ENCODE assay signal across 36 cellular contexts in the genomic region with DNA sequence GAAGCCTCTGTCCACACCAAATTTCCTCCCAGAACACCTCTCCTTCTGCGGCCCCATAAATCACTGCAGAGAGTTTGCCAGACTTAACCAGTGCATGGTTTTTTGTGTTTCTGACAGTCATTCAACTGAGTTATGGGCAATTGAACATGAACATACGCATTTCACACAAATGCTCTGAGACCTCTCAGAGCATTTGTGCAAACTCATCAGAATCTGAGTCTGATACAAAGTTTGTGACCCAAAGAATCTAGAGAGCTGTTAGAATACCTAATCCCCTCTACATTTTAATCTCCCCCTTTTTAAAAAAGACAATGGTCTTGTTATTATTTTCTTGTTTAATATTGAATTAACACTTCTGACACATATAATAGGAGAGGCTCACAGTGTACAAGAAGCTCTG.
"Had no signal": no experiment of that assay in that cellular context is flagged by ENCODE, and none has a peak within 500 bp of the region (broad histone marks: within the 10 kb centered on the region; RNA-seq: fewer than 3 reads in every experiment).

No MANE protein-coding gene starts in this region.

- H3K27ac Mint-ChIP-seq: activated B cell treated with CpG ODN at 0.5 μM for 24 hours; activated CD4-positive, alpha-beta memory T cell treated with anti-CD3 and anti-CD28 coated beads for 36 hours; activated CD4-positive, alpha-beta T cell treated with anti-CD3 and anti-CD28 coated beads, Interleukin-2, amount 10 ng/mL, durations not matched to agents 24 days and 14 days; activated CD8-positive, alpha-beta T cell treated with anti-CD3 and anti-CD28 coated beads for 36 hours; activated naive CD4-positive, alpha-beta T cell treated with anti-CD3 and anti-CD28 coated beads for 36 hours; activated naive CD4-positive, alpha-beta T cell treated with anti-CD3 and anti-CD28 coated beads, Interleukin-2, amount 50 U/mL, for 72 hours; activated naive CD8-positive, alpha-beta T cell treated with anti-CD3 and anti-CD28 coated beads for 36 hours; activated T-cell treated with anti-CD3 and anti-CD28 coated beads, Interleukin-2, amount 50 U/mL, for 72 hours; activated T-helper 1 cell treated with anti-CD3 and anti-CD28 coated beads, Interleukin-12 subunit alpha, Interleukin-12 subunit beta, Interleukin-2, Interleukin-4 antibody, amounts not matched to agents 30 ng/mL and 10 ng/mL and 1 ng/mL, durations not matched to agents 14 hours and 24 hours and 36 hours; activated T-helper 17 cell treated with anti-CD3 and anti-CD28 coated beads, Interleukin-2, amount 50 U/mL, for 72 hours; T-helper 1 cell treated with Interleukin-12 subunit alpha and Interleukin-12 subunit beta and Interleukin-4 antibody, amounts not matched to agents 30 μg/mL and 1 μg/mL, for 36 hours; T-helper 2 cell treated with Interferon-gamma antibody and Interleukin-4, amounts not matched to agents 5 μg/mL and 100 μg/mL, for 36 hours had no signal

- H3K4me3 Mint-ChIP-seq: activated B cell treated with CpG ODN at 0.5 μM for 24 hours; activated CD4-positive, alpha-beta memory T cell treated with anti-CD3 and anti-CD28 coated beads for 36 hours; activated CD4-positive, alpha-beta T cell treated with anti-CD3 and anti-CD28 coated beads, Interleukin-2, amount 10 ng/mL, durations not matched to agents 24 days and 14 days; activated CD8-positive, alpha-beta T cell treated with anti-CD3 and anti-CD28 coated beads for 36 hours; activated naive CD4-positive, alpha-beta T cell treated with anti-CD3 and anti-CD28 coated beads for 36 hours; activated naive CD8-positive, alpha-beta T cell treated with anti-CD3 and anti-CD28 coated beads for 36 hours; activated T-cell treated with anti-CD3 and anti-CD28 coated beads, Interleukin-2, amount 50 U/mL, for 4 hours; activated T-cell treated with anti-CD3 and anti-CD28 coated beads, Interleukin-2, amount 50 U/mL, for 72 hours; activated T-helper 1 cell treated with anti-CD3 and anti-CD28 coated beads, Interleukin-12 subunit alpha, Interleukin-12 subunit beta, Interleukin-2, Interleukin-4 antibody, amounts not matched to agents 30 ng/mL and 10 ng/mL and 1 ng/mL, durations not matched to agents 14 hours and 24 hours and 36 hours; activated T-helper 17 cell treated with anti-CD3 and anti-CD28 coated beads, Interleukin-2, amount 50 U/mL, for 72 hours; T-helper 1 cell treated with Interleukin-12 subunit alpha and Interleukin-12 subunit beta and Interleukin-4 antibody, amounts not matched to agents 30 μg/mL and 1 μg/mL, for 36 hours; T-helper 2 cell treated with Interferon-gamma antibody and Interleukin-4, amounts not matched to agents 5 μg/mL and 100 μg/mL, for 36 hours had no signal

- H3K27me3 ChIP-seq: adrenal gland, body of pancreas, brain microvascular endothelial cell had no signal

- H3K36me3 Mint-ChIP-seq: activated CD4-positive, alpha-beta memory T cell treated with anti-CD3 and anti-CD28 coated beads for 36 hours; activated naive CD4-positive, alpha-beta T cell treated with anti-CD3 and anti-CD28 coated beads, Interleukin-2, amount 50 U/mL, for 72 hours; activated naive CD8-positive, alpha-beta T cell treated with anti-CD3 and anti-CD28 coated beads for 36 hours had no signal

- FAIRE-seq: astrocyte, TTC549 had no signal

- H3K9me3 Mint-ChIP-seq: activated B cell treated with CpG ODN at 0.5 μM for 24 hours; activated CD4-positive, alpha-beta memory T cell treated with anti-CD3 and anti-CD28 coated beads for 36 hours; activated CD4-positive, alpha-beta T cell treated with anti-CD3 and anti-CD28 coated beads, Interleukin-2, amount 10 ng/mL, durations not matched to agents 24 days and 14 days; activated CD8-positive, alpha-beta T cell treated with anti-CD3 and anti-CD28 coated beads for 36 hours; activated naive CD4-positive, alpha-beta T cell treated with anti-CD3 and anti-CD28 coated beads for 36 hours; activated naive CD4-positive, alpha-beta T cell treated with anti-CD3 and anti-CD28 coated beads, Interleukin-2, amount 50 U/mL, for 72 hours; activated naive CD8-positive, alpha-beta T cell treated with anti-CD3 and anti-CD28 coated beads for 36 hours; activated T-cell treated with anti-CD3 and anti-CD28 coated beads, Interleukin-2, amount 50 U/mL, for 4 hours; activated T-cell treated with anti-CD3 and anti-CD28 coated beads, Interleukin-2, amount 50 U/mL, for 72 hours; activated T-helper 1 cell treated with anti-CD3 and anti-CD28 coated beads, Interleukin-12 subunit alpha, Interleukin-12 subunit beta, Interleukin-2, Interleukin-4 antibody, amounts not matched to agents 30 ng/mL and 10 ng/mL and 1 ng/mL, durations not matched to agents 14 hours and 24 hours and 36 hours; activated T-helper 17 cell treated with anti-CD3 and anti-CD28 coated beads, Interleukin-2, amount 50 U/mL, for 72 hours; T-helper 1 cell treated with Interleukin-12 subunit alpha and Interleukin-12 subunit beta and Interleukin-4 antibody, amounts not matched to agents 30 μg/mL and 1 μg/mL, for 36 hours; T-helper 2 cell treated with Interferon-gamma antibody and Interleukin-4, amounts not matched to agents 5 μg/mL and 100 μg/mL, for 36 hours had no signal

- H3K27ac ChIP-seq: adrenal gland, body of pancreas, brain microvascular endothelial cell, breast epithelium, VCaP had no signal

- H3K36me3 ChIP-seq: adrenal gland, brain microvascular endothelial cell, breast epithelium had no signal

- ATAC-seq: activated CD8-positive, alpha-beta T cell treated with anti-CD3 and anti-CD28 coated beads for 36 hours; activated naive CD4-positive, alpha-beta T cell treated with anti-CD3 and anti-CD28 coated beads, Interleukin-2, amount 50 U/mL, for 72 hours; activated T-cell treated with anti-CD3 and anti-CD28 coated beads, Interleukin-2, amount 50 U/mL, for 4 hours; activated T-cell treated with anti-CD3 and anti-CD28 coated beads, Interleukin-2, amount 50 U/mL, for 72 hours; activated T-helper 17 cell treated with anti-CD3 and anti-CD28 coated beads, Interleukin-2, amount 50 U/mL, for 72 hours; body of pancreas had no signal

- H3K4me1 ChIP-seq: adrenal gland, body of pancreas, breast epithelium had no signal

- H3K27me3 Mint-ChIP-seq: activated CD4-positive, alpha-beta T cell treated with anti-CD3 and anti-CD28 coated beads, Interleukin-2, amount 10 ng/mL, durations not matched to agents 24 days and 14 days had no signal

- H3K4me1 Mint-ChIP-seq: activated B cell treated with CpG ODN at 0.5 μM for 24 hours; activated CD4-positive, alpha-beta T cell treated with anti-CD3 and anti-CD28 coated beads, Interleukin-2, amount 10 ng/mL, durations not matched to agents 24 days and 14 days; activated naive CD8-positive, alpha-beta T cell treated with anti-CD3 and anti-CD28 coated beads for 36 hours; activated T-helper 17 cell treated with anti-CD3 and anti-CD28 coated beads, Interleukin-2, amount 50 U/mL, for 72 hours had no signal

- DNase-seq: activated B cell treated with CpG ODN at 0.5 μM for 24 hours; activated CD4-positive, alpha-beta memory T cell treated with anti-CD3 and anti-CD28 coated beads for 36 hours; activated CD4-positive, alpha-beta T cell treated with anti-CD3 and anti-CD28 coated beads for 4 hours; activated CD4-positive, alpha-beta T cell treated with anti-CD3 and anti-CD28 coated beads, Interleukin-2, amount 10 ng/mL, durations not matched to agents 24 days and 14 days; activated CD4-positive, alpha-beta T cell treated with anti-CD3 and anti-CD28 coated beads, Interleukin-2, amount 50 U/mL, for 1 hour; activated CD4-positive, alpha-beta T cell treated with anti-CD3 and anti-CD28 coated beads, Interleukin-2, amount 50 U/mL, for 4 hours; activated CD4-positive, CD25-positive, alpha-beta regulatory T cell treated with anti-CD3 and anti-CD28 coated beads, Interleukin-2, amount 50 U/mL, for 72 hours; activated CD8-positive, alpha-beta memory T cell treated with anti-CD3 and anti-CD28 coated beads, Interleukin-2, amount 50 U/mL, for 4 hours; activated CD8-positive, alpha-beta T cell treated with anti-CD3 and anti-CD28 coated beads for 36 hours; activated effector memory CD4-positive, alpha-beta T cell treated with anti-CD3 and anti-CD28 coated beads, Interleukin-2, amount 50 U/mL, for 16 hours; activated gamma-delta T cell treated with Interleukin-2 at 50 U/mL for 16 hours; activated naive CD4-positive, alpha-beta T cell; activated naive CD4-positive, alpha-beta T cell treated with anti-CD3 and anti-CD28 coated beads for 36 hours; activated naive CD4-positive, alpha-beta T cell treated with anti-CD3 and anti-CD28 coated beads, Interleukin-2, amount 50 U/mL, for 16 hours; activated naive CD8-positive, alpha-beta T cell treated with anti-CD3 and anti-CD28 coated beads for 36 hours; activated T-cell treated with anti-CD3 and anti-CD28 coated beads for 4 hours; activated T-cell treated with anti-CD3 and anti-CD28 coated beads, Interleukin-2, amount 50 U/mL, for 1 hour; activated T-cell treated with anti-CD3 and anti-CD28 coated beads, Interleukin-2, amount 50 U/mL, for 4 hours; activated T-cell treated with anti-CD3 and anti-CD28 coated beads, Interleukin-2, amount 50 U/mL, for 72 hours; adrenal gland; amniotic stem cell; aorta; body of pancreas; brain microvascular endothelial cell; central memory CD4-positive, alpha-beta T cell; T-helper 2 cell; T-helper 9 cell had no signal

- H3K4me3 ChIP-seq: adrenal gland, body of pancreas, breast epithelium had no signal

- H3K9me3 ChIP-seq: adrenal gland, body of pancreas, breast epithelium had no signal
